9 cellular contexts compared by ENCODE assay signal in genomic region chr2:197215988-197216979, GRCh38.
DNase-seq lines count a peak whose midpoint lies in the region; ATAC-seq and TF ChIP-seq lines count a peak whose summit lies in the region.
"Had no signal": no experiment of that assay in that cellular context is flagged by ENCODE, and none has a peak within 500 bp of the region (broad histone marks: within the 10 kb centered on the region; RNA-seq: fewer than 3 reads in every experiment).

No MANE protein-coding gene starts in this region.

- in situ Hi-C loops in mammary epithelial cell (cut with MboI; ENCODE audit: low sequenced_read_pairs in 2 of 2) = no loop called here

- H3K36me3 ChIP-seq in Karpas-422 (ENCODE audit: insufficient read depth, low read length) (peaks cover 7% of the 10 kb centered on the region; the same call in 1 of the 2 replicates), mammary epithelial cell (ENCODE audit: insufficient read depth, low read length) (no peaks in the 10 kb centered on the region), hepatocyte (replicated peaks; ENCODE audit: insufficient read depth, low read depth) (no peaks in the 10 kb centered on the region)

- dilution Hi-C loops in mammary epithelial cell (cut with HindIII; ENCODE audit: low sequenced_read_pairs) = no loop called here

- DNase-seq in Karpas-422 = peak; percentile 77
- no peak for DNase-seq in mammary epithelial cell
- no peak for DNase-seq in sciatic nerve (ENCODE audit: low spot score)
- no peak for DNase-seq in KG1 (lab: John Stamatoyannopoulos, UW)
- DNase-seq in 8988T = no peak
- no peak for DNase-seq in hepatocyte (ENCODE audit: low spot score)

- WGBS in mammary epithelial cell (ENCODE audit: low coverage, missing lambda C conversion rate) = 57% methylated on average over 6 of the region's 7 CpGs
- 65% methylated on average over 7 of the region's 7 CpGs for WGBS in hepatocyte (ENCODE audit: low lambda C conversion rate, missing lambda C conversion rate)

- H3K9me3 ChIP-seq in Karpas-422 (ENCODE audit: low read length) (no peaks in the 10 kb centered on the region), mammary epithelial cell (replicated peaks; ENCODE audit: insufficient read depth, low read length) (no peaks in the 10 kb centered on the region), hepatocyte (ENCODE audit: low read depth) (no peaks in the 10 kb centered on the region)

- no TSS peak for BruUV-seq in mammary epithelial cell (replicated peaks; lab: Mats Ljungman, UMichigan)

- H3K79me2 ChIP-seq in Karpas-422 (ENCODE audit: low read length) (peaks cover 95% of the 10 kb centered on the region), mammary epithelial cell (ENCODE audit: insufficient read depth, low read length) (no peaks in the 10 kb centered on the region), hepatocyte (no peaks in the 10 kb centered on the region)

- no peak overlapping the region for H2AFZ ChIP-seq in Karpas-422 (ENCODE audit: low read length)
- peak overlapping the region; percentile 11 for H2AFZ ChIP-seq in mammary epithelial cell (ENCODE audit: low read depth, low read length)
- no peak overlapping the region for H2AFZ ChIP-seq in hepatocyte
- H2AFZ ChIP-seq: parathyroid adenoma had no signal

- H3K27me3 ChIP-seq in Karpas-422 (ENCODE audit: low read length) = no peaks in the 10 kb centered on the region
- H3K27me3 ChIP-seq in mammary epithelial cell (ENCODE audit: insufficient read depth, low read length) = no peaks in the 10 kb centered on the region
- H3K27me3 ChIP-seq in hepatocyte = no peaks in the 10 kb centered on the region

- intact Hi-C loops in mammary epithelial cell (cut with micrococcal nuclease) = no loop called here
- intact Hi-C loops in sciatic nerve (cut with DNase I) = no loop called here

- TF ChIP-seq CTCF in mammary epithelial cell (conservative IDR thresholded peaks at IDR 0.05 in 1 of 2, IDR thresholded peaks at IDR 0.05 in 1 of 2; ENCODE audit: extremely low read depth in 1 of 2, insufficient read depth in 1 of 2, low read depth in 1 of 2, low read length in 2 of 2) (no peak), hepatocyte (IDR thresholded peaks at IDR 0.05; ENCODE audit: poor library complexity) (no peak)

- H3K4me3 ChIP-seq in Karpas-422 (ENCODE audit: low read length) = 0 out of 2 replicates have a peak overlapping the region, but pooled peaks have one; percentile 12
- no peak overlapping the region for H3K4me3 ChIP-seq in mammary epithelial cell (replicated peaks in 1 of 3; ENCODE audit: insufficient read depth in 1 of 3, low read depth in 2 of 3, low read length in 3 of 3)
- H3K4me3 ChIP-seq in hepatocyte = no peak overlapping the region

- H3K4me1 ChIP-seq in Karpas-422 (ENCODE audit: low read length) = peaks cover 88% of the 10 kb centered on the region
- H3K4me1 ChIP-seq in mammary epithelial cell (ENCODE audit: insufficient read depth, low read length) = peaks cover 3% of the 10 kb centered on the region
- H3K4me1 ChIP-seq in hepatocyte (ENCODE audit: insufficient read depth) = peaks cover 8% of the 10 kb centered on the region
- H3K4me1 ChIP-seq: parathyroid adenoma had no signal

- peak; percentile 68 for ATAC-seq in GM18498 (IDR thresholded peaks at IDR 0.05; ENCODE audit: unreplicated experiment)
- ATAC-seq in GM21619 (IDR thresholded peaks at IDR 0.05; ENCODE audit: unreplicated experiment) = peak; percentile 60
- peak; percentile 56 for ATAC-seq in sciatic nerve

- no peaks in the 10 kb centered on the region for H4K20me1 ChIP-seq in Karpas-422 (ENCODE audit: insufficient read depth, low read depth, low read length)
- no peaks in the 10 kb centered on the region for H4K20me1 ChIP-seq in mammary epithelial cell (ENCODE audit: insufficient read depth, low read length)
- H4K20me1 ChIP-seq in hepatocyte (ENCODE audit: insufficient read depth, poor library complexity, severe bottlenecking) = no peaks in the 10 kb centered on the region

- H3K9ac ChIP-seq in Karpas-422 (ENCODE audit: low read length) (peak overlapping the region; percentile 40), mammary epithelial cell (ENCODE audit: insufficient read depth, low read length) (no peak overlapping the region)
- H3K9ac ChIP-seq: parathyroid adenoma had no signal

- H3K4me2 ChIP-seq in Karpas-422 (ENCODE audit: low read depth, low read length, poor library complexity, severe bottlenecking) (peak overlapping the region; percentile 54), mammary epithelial cell (ENCODE audit: insufficient read depth, low read depth, low read length) (no peak overlapping the region), hepatocyte (no peak overlapping the region)

- CTCF ChIA-PET in mammary epithelial cell (lab: Charles Lee; ENCODE audit: low non-redundant PET) = no interaction called here

- H3K9me2 ChIP-seq in Karpas-422 (replicated peaks; ENCODE audit: insufficient read depth, low read length) = no peaks in the 10 kb centered on the region
- H3K9me2 ChIP-seq in hepatocyte (replicated peaks; ENCODE audit: insufficient read depth) = no peaks in the 10 kb centered on the region

- H3K27ac ChIP-seq in Karpas-422 (ENCODE audit: low read length) (peak overlapping the region; percentile 69), mammary epithelial cell (ENCODE audit: insufficient read depth, low read depth, low read length) (no peak overlapping the region), hepatocyte (no peak overlapping the region)
- H3K27ac ChIP-seq: parathyroid adenoma had no signal
